In the genomic region with DNA sequence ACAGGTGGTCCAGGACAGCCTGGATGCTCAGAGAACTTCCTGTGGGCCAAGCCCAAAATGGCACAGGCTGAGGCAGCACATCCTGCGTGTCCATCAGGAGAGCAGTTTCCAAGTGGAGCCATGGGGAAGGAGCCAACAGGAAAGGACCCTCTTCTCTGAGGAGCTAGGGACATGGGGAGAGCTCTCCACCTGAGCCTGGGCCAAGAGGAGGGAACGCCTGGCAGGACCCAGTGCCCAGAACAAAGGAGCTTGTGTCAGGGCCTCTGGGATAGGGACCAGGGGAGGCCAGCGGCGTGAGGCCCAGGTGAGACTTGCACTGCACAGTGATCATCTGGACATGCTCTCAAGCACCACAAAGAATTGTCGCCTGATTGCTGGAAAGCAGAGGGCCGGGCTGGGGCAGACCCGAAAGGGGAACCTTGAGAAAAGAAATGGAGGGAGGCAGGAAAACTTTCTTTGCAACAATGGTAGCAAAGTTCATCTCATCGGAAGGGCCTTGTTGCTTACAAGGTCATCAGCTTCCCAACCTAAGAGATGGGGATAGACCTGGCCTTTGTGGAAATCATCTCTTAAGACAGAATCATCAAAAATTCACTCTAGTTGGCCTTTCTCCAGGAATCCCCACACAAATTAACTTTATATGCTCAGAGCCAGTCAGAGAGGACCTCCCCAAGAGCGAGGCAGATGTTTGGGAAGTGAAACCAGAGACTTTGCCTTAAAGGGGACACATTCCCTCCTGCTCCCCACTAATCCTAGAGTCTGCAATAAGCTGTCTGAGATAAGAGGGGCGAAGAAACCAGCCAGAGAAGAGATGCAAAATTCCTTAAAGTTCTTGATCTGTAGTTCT, we compare ENCODE assay signal across 18 cellular contexts. TPM values are rescaled to one million over a fixed set of nuclear protein-coding genes. Genes with fewer than 3 reads are reported as not detected.
DNase-seq lines count a peak whose midpoint lies in the region; ATAC-seq and TF ChIP-seq lines count a peak whose summit lies in the region.
"Had no signal": no experiment of that assay in that cellular context is flagged by ENCODE, and none has a peak within 500 bp of the region (broad histone marks: within the 10 kb centered on the region; RNA-seq: fewer than 3 reads in every experiment).

No MANE protein-coding gene starts in this region.

- H3K36me3 ChIP-seq in Panc1 (ENCODE audit: control insufficient read depth, insufficient read depth, low read length) = no peaks in the 10 kb centered on the region
- no peaks in the 10 kb centered on the region for H3K36me3 ChIP-seq in upper lobe of right lung
- no peaks in the 10 kb centered on the region for H3K36me3 ChIP-seq in Karpas-422 (ENCODE audit: insufficient read depth, low read length)
- H3K36me3 ChIP-seq: neural progenitor cell had no signal

- peak overlapping the region; percentile 81; the same call in 1 of the 2 replicates for H3K27ac ChIP-seq in Panc1 (ENCODE audit: low read length)
- peak overlapping the region; percentile 94 for H3K27ac ChIP-seq in foreskin keratinocyte
- H3K27ac ChIP-seq in upper lobe of right lung = no peak overlapping the region
- no peak overlapping the region for H3K27ac ChIP-seq in Karpas-422 (ENCODE audit: low read length)
- H3K27ac ChIP-seq: C4-2B had no signal

- peak; percentile 22 for DNase-seq in activated CD4-positive, CD25-positive, alpha-beta regulatory T cell treated with anti-CD3 and anti-CD28 coated beads, Interleukin-2, amount 50 U/mL, for 72 hours
- no peak for DNase-seq in Panc1 (ENCODE audit: low read depth, low spot score)
- DNase-seq in foreskin keratinocyte = no peak
- DNase-seq in upper lobe of right lung = no peak
- no peak for DNase-seq in Karpas-422
- DNase-seq: activated naive CD8-positive, alpha-beta T cell treated with anti-CD3 and anti-CD28 coated beads, Interleukin-2, amount 10 ng/mL, durations not matched to agents 7 days and 5 days; cortex of kidney; left colon; NCI-H1048; NCI-H2081 treated with DMSO at 0.1 percent for 48 hours; NCI-H510A treated with DMSO at 0.1 percent for 48 hours; OCI-M1; stimulated activated CD4-positive, alpha-beta T cell treated with anti-CD3 and anti-CD28 coated beads, Interleukin-4, amount 100 ng/mL, for 4 hours had no signal

- CTCF ChIA-PET in Panc1 (lab: Charles Lee) = interaction anchor here (0.6 to 2.0 kb wide), 2 partner anchors 41 to 228 kb away, joined by 7 to 11 read pairs; no protein-coding TSS in a partner anchor

- no peaks in the 10 kb centered on the region for H3K9me3 ChIP-seq in Panc1 (ENCODE audit: control insufficient read depth, insufficient read depth, low read depth, low read length)
- no peaks in the 10 kb centered on the region for H3K9me3 ChIP-seq in upper lobe of right lung
- H3K9me3 ChIP-seq in Karpas-422 (ENCODE audit: low read length) = no peaks in the 10 kb centered on the region

- H3K4me2 ChIP-seq in Karpas-422 (ENCODE audit: low read depth, low read length, poor library complexity, severe bottlenecking) = no peak overlapping the region

- no peak overlapping the region for H3K9ac ChIP-seq in Karpas-422 (ENCODE audit: low read length)
- H3K9ac ChIP-seq: neural progenitor cell had no signal

- H3K9me2 ChIP-seq in Karpas-422 (replicated peaks; ENCODE audit: insufficient read depth, low read length) = no peaks in the 10 kb centered on the region

- in situ Hi-C loops in Panc1 (cut with HindIII; ENCODE audit: low pct_unique_long_range_greater_than_20kb, low sequenced_read_pairs) = no loop called here

- no peaks in the 10 kb centered on the region for H3K79me2 ChIP-seq in Karpas-422 (ENCODE audit: low read length)

- POLR2A ChIA-PET in Panc1 (lab: Charles Lee) = interaction anchor here (0.5 kb wide), 1 partner anchor 51 kb away, joined by 8 read pairs; no protein-coding TSS in a partner anchor

- H4K20me1 ChIP-seq in Karpas-422 (ENCODE audit: insufficient read depth, low read depth, low read length) = no peaks in the 10 kb centered on the region

- intact Hi-C loops in Panc1 (cut with micrococcal nuclease; ENCODE audit: unreplicated experiment) = no loop called here
- intact Hi-C loops in upper lobe of right lung (cut with DNase I) = no loop called here

- H3K27me3 ChIP-seq in Panc1 (ENCODE audit: control insufficient read depth, insufficient read depth, low read length) = no peaks in the 10 kb centered on the region
- H3K27me3 ChIP-seq in foreskin keratinocyte = no peaks in the 10 kb centered on the region
- H3K27me3 ChIP-seq in upper lobe of right lung = no peaks in the 10 kb centered on the region
- no peaks in the 10 kb centered on the region for H3K27me3 ChIP-seq in Karpas-422 (ENCODE audit: low read length)
- H3K27me3 ChIP-seq: neural progenitor cell had no signal

- TF ChIP-seq CTCF in Panc1 (IDR thresholded peaks at IDR 0.05) = no peak
- TF ChIP-seq CTCF in foreskin keratinocyte (conservative IDR thresholded peaks at IDR 0.05) = no peak
- no peak for TF ChIP-seq CTCF in upper lobe of right lung (IDR thresholded peaks at IDR 0.05)

- no TSS peak for BruUV-seq in Panc1 (replicated peaks; lab: Mats Ljungman, UMichigan)

- H2AFZ ChIP-seq in Karpas-422 (ENCODE audit: low read length) = no peak overlapping the region
- H2AFZ ChIP-seq: neural progenitor cell had no signal

- no peak overlapping the region for H3K4me3 ChIP-seq in Panc1 (ENCODE audit: low read depth in 2 of 2, low read length in 2 of 2)
- H3K4me3 ChIP-seq in upper lobe of right lung = no peak overlapping the region
- no peak overlapping the region for H3K4me3 ChIP-seq in Karpas-422 (ENCODE audit: low read length)
- H3K4me3 ChIP-seq: neural progenitor cell had no signal

- H3K4me1 ChIP-seq in Panc1 (ENCODE audit: control insufficient read depth, insufficient read depth, low read length) (peaks cover 27% of the 10 kb centered on the region), foreskin keratinocyte (peaks cover 23% of the 10 kb centered on the region), upper lobe of right lung (peaks cover 6% of the 10 kb centered on the region), Karpas-422 (ENCODE audit: low read length) (peaks cover 56% of the 10 kb centered on the region)

- no peak for ATAC-seq in activated CD4-positive, CD25-positive, alpha-beta regulatory T cell treated with anti-CD3 and anti-CD28 coated beads, Interleukin-2, amount 50 U/mL, for 24 hours
- no peak for ATAC-seq in Panc1
- ATAC-seq in foreskin keratinocyte = no peak
- peak; percentile 15 for ATAC-seq in upper lobe of right lung
- no peak for ATAC-seq in HG03442 (IDR thresholded peaks at IDR 0.05; ENCODE audit: unreplicated experiment)
- ATAC-seq in GM18909 (IDR thresholded peaks at IDR 0.05; ENCODE audit: poor library complexity, unreplicated experiment) = no peak

RNA-seq across cellular contexts. Expression of gene HES1, which starts 47.7 kb away (rescaled TPM):
- total RNA-seq in Panc1 (2021; ENCODE audit: unreplicated experiment) = 28.5 TPM
- 33.2 TPM for polyA plus RNA-seq in Panc1 (2012; ENCODE audit: insufficient read length)
- total RNA-seq in foreskin keratinocyte = 35.1 and 42.1 TPM in 2 replicates
- polyA plus RNA-seq in foreskin keratinocyte = 28.7 and 32.5 TPM in 2 replicates
- 43.6 TPM for total RNA-seq in upper lobe of right lung
- total RNA-seq in Karpas-422 (2014; rRNA removed; shearing (Covaris generic); ENCODE audit: low replicate concordance) = 17.4 and 20.2 TPM in 2 replicates
- total RNA-seq: activated naive CD8-positive, alpha-beta T cell treated with anti-CD3 and anti-CD28 coated beads, Interleukin-2, amount 10 ng/mL, durations not matched to agents 7 days and 5 days had no signal

Comparison
In these comparisons a context has a peak if more than half of its experiments do, and no peak if none do; other contexts are left out.
1. H3K27ac ChIP-seq: peak in Panc1 (single experiment) and foreskin keratinocyte (single experiment); none in upper lobe of right lung (single experiment) and Karpas-422 (single experiment).